Comparison of ENCODE assay signal across 38 cellular contexts in genomic region chr14:91689608-91690007, GRCh38. TPM values are rescaled to one million over a fixed set of nuclear protein-coding genes. Genes with fewer than 3 reads are reported as not detected.
"Had no signal": no experiment of that assay in that cellular context is flagged by ENCODE, and none has a peak within 500 bp of the region (broad histone marks: within the 10 kb centered on the region; RNA-seq: fewer than 3 reads in every experiment).

No MANE protein-coding gene starts in this region.

- H3K4me1 ChIP-seq: adrenal gland, breast epithelium had no signal

- H3K36me3 ChIP-seq: adrenal gland, brain microvascular endothelial cell, breast epithelium had no signal

- H3K27ac ChIP-seq: adrenal gland, body of pancreas, brain microvascular endothelial cell, breast epithelium, VCaP had no signal

- H3K4me3 ChIP-seq: adrenal gland, body of pancreas, breast epithelium had no signal

- H3K9me3 ChIP-seq: adrenal gland, body of pancreas, breast epithelium had no signal

- H3K27me3 Mint-ChIP-seq: activated CD4-positive, alpha-beta memory T cell treated with anti-CD3 and anti-CD28 coated beads for 36 hours; activated CD4-positive, alpha-beta T cell treated with anti-CD3 and anti-CD28 coated beads, Interleukin-2, amount 10 ng/mL, durations not matched to agents 24 days and 14 days; activated CD8-positive, alpha-beta T cell treated with anti-CD3 and anti-CD28 coated beads for 36 hours; activated naive CD8-positive, alpha-beta T cell treated with anti-CD3 and anti-CD28 coated beads for 36 hours; activated T-helper 17 cell treated with anti-CD3 and anti-CD28 coated beads, Interleukin-2, amount 50 U/mL, for 72 hours had no signal

- FAIRE-seq: astrocyte, TTC549 had no signal

- H3K27ac Mint-ChIP-seq: activated B cell treated with CpG ODN at 0.5 μM for 24 hours; activated CD4-positive, alpha-beta memory T cell treated with anti-CD3 and anti-CD28 coated beads for 36 hours; activated CD4-positive, alpha-beta T cell treated with anti-CD3 and anti-CD28 coated beads, Interleukin-2, amount 10 ng/mL, durations not matched to agents 24 days and 14 days; activated CD8-positive, alpha-beta T cell treated with anti-CD3 and anti-CD28 coated beads for 36 hours; activated naive CD4-positive, alpha-beta T cell treated with anti-CD3 and anti-CD28 coated beads for 36 hours; activated naive CD4-positive, alpha-beta T cell treated with anti-CD3 and anti-CD28 coated beads, Interleukin-2, amount 50 U/mL, for 72 hours; activated naive CD8-positive, alpha-beta T cell treated with anti-CD3 and anti-CD28 coated beads for 36 hours; activated T-cell treated with anti-CD3 and anti-CD28 coated beads, Interleukin-2, amount 50 U/mL, for 72 hours; activated T-helper 1 cell treated with anti-CD3 and anti-CD28 coated beads, Interleukin-12 subunit alpha, Interleukin-12 subunit beta, Interleukin-2, Interleukin-4 antibody, amounts not matched to agents 30 ng/mL and 10 ng/mL and 1 ng/mL, durations not matched to agents 14 hours and 24 hours and 36 hours; activated T-helper 17 cell treated with anti-CD3 and anti-CD28 coated beads, Interleukin-2, amount 50 U/mL, for 72 hours; T-helper 1 cell treated with Interleukin-12 subunit alpha and Interleukin-12 subunit beta and Interleukin-4 antibody, amounts not matched to agents 30 μg/mL and 1 μg/mL, for 36 hours; T-helper 2 cell treated with Interferon-gamma antibody and Interleukin-4, amounts not matched to agents 5 μg/mL and 100 μg/mL, for 36 hours had no signal

- H3K4me1 Mint-ChIP-seq: activated B cell treated with CpG ODN at 0.5 μM for 24 hours; activated naive CD8-positive, alpha-beta T cell treated with anti-CD3 and anti-CD28 coated beads for 36 hours; activated T-helper 17 cell treated with anti-CD3 and anti-CD28 coated beads, Interleukin-2, amount 50 U/mL, for 72 hours had no signal

- H3K4me3 Mint-ChIP-seq: activated B cell treated with CpG ODN at 0.5 μM for 24 hours; activated CD4-positive, alpha-beta memory T cell treated with anti-CD3 and anti-CD28 coated beads for 36 hours; activated CD4-positive, alpha-beta T cell treated with anti-CD3 and anti-CD28 coated beads, Interleukin-2, amount 10 ng/mL, durations not matched to agents 24 days and 14 days; activated CD8-positive, alpha-beta T cell treated with anti-CD3 and anti-CD28 coated beads for 36 hours; activated naive CD4-positive, alpha-beta T cell treated with anti-CD3 and anti-CD28 coated beads for 36 hours; activated naive CD8-positive, alpha-beta T cell treated with anti-CD3 and anti-CD28 coated beads for 36 hours; activated T-cell treated with anti-CD3 and anti-CD28 coated beads, Interleukin-2, amount 50 U/mL, for 4 hours; activated T-cell treated with anti-CD3 and anti-CD28 coated beads, Interleukin-2, amount 50 U/mL, for 72 hours; activated T-helper 1 cell treated with anti-CD3 and anti-CD28 coated beads, Interleukin-12 subunit alpha, Interleukin-12 subunit beta, Interleukin-2, Interleukin-4 antibody, amounts not matched to agents 30 ng/mL and 10 ng/mL and 1 ng/mL, durations not matched to agents 14 hours and 24 hours and 36 hours; activated T-helper 17 cell treated with anti-CD3 and anti-CD28 coated beads, Interleukin-2, amount 50 U/mL, for 72 hours; T-helper 1 cell treated with Interleukin-12 subunit alpha and Interleukin-12 subunit beta and Interleukin-4 antibody, amounts not matched to agents 30 μg/mL and 1 μg/mL, for 36 hours; T-helper 2 cell treated with Interferon-gamma antibody and Interleukin-4, amounts not matched to agents 5 μg/mL and 100 μg/mL, for 36 hours had no signal

- DNase-seq: activated B cell treated with CpG ODN at 0.5 μM for 24 hours; activated CD4-positive, alpha-beta memory T cell treated with anti-CD3 and anti-CD28 coated beads for 36 hours; activated CD4-positive, alpha-beta T cell treated with anti-CD3 and anti-CD28 coated beads for 4 hours; activated CD4-positive, alpha-beta T cell treated with anti-CD3 and anti-CD28 coated beads, Interleukin-2, amount 10 ng/mL, durations not matched to agents 24 days and 14 days; activated CD4-positive, alpha-beta T cell treated with anti-CD3 and anti-CD28 coated beads, Interleukin-2, amount 50 U/mL, for 1 hour; activated CD4-positive, alpha-beta T cell treated with anti-CD3 and anti-CD28 coated beads, Interleukin-2, amount 50 U/mL, for 4 hours; activated CD4-positive, CD25-positive, alpha-beta regulatory T cell treated with anti-CD3 and anti-CD28 coated beads, Interleukin-2, amount 50 U/mL, for 72 hours; activated CD8-positive, alpha-beta memory T cell treated with anti-CD3 and anti-CD28 coated beads, Interleukin-2, amount 50 U/mL, for 4 hours; activated CD8-positive, alpha-beta T cell treated with anti-CD3 and anti-CD28 coated beads for 36 hours; activated effector memory CD4-positive, alpha-beta T cell treated with anti-CD3 and anti-CD28 coated beads, Interleukin-2, amount 50 U/mL, for 16 hours; activated gamma-delta T cell treated with Interleukin-2 at 50 U/mL for 16 hours; activated naive CD4-positive, alpha-beta T cell; activated naive CD4-positive, alpha-beta T cell treated with anti-CD3 and anti-CD28 coated beads for 36 hours; activated naive CD4-positive, alpha-beta T cell treated with anti-CD3 and anti-CD28 coated beads, Interleukin-2, amount 50 U/mL, for 16 hours; activated naive CD8-positive, alpha-beta T cell treated with anti-CD3 and anti-CD28 coated beads for 36 hours; activated T-cell treated with anti-CD3 and anti-CD28 coated beads for 4 hours; activated T-cell treated with anti-CD3 and anti-CD28 coated beads, Interleukin-2, amount 50 U/mL, for 1 hour; activated T-cell treated with anti-CD3 and anti-CD28 coated beads, Interleukin-2, amount 50 U/mL, for 4 hours; activated T-cell treated with anti-CD3 and anti-CD28 coated beads, Interleukin-2, amount 50 U/mL, for 72 hours; adrenal gland; amniotic stem cell; aorta; body of pancreas; brain microvascular endothelial cell; central memory CD4-positive, alpha-beta T cell; T-helper 1 cell; T-helper 2 cell; T-helper 9 cell had no signal

- ATAC-seq: activated CD8-positive, alpha-beta T cell treated with anti-CD3 and anti-CD28 coated beads for 36 hours; activated naive CD4-positive, alpha-beta T cell treated with anti-CD3 and anti-CD28 coated beads, Interleukin-2, amount 50 U/mL, for 72 hours; activated T-cell treated with anti-CD3 and anti-CD28 coated beads, Interleukin-2, amount 50 U/mL, for 4 hours; activated T-cell treated with anti-CD3 and anti-CD28 coated beads, Interleukin-2, amount 50 U/mL, for 72 hours; activated T-helper 17 cell treated with anti-CD3 and anti-CD28 coated beads, Interleukin-2, amount 50 U/mL, for 72 hours; body of pancreas had no signal

- H3K27me3 ChIP-seq: adrenal gland, body of pancreas, brain microvascular endothelial cell, breast epithelium had no signal

RNA-seq across cellular contexts. Expression of gene CATSPERB, which starts 42.3 kb away (rescaled TPM):
- total RNA-seq: activated B cell treated with CpG ODN at 0.5 μM for 24 hours; activated CD8-positive, alpha-beta memory T cell treated with anti-CD3 and anti-CD28 coated beads for 36 hours had no signal
